8 cellular contexts compared by ENCODE assay signal in genomic region chr1:23743287-23744052, GRCh38.
DNase-seq lines count a peak whose midpoint lies in the region; ATAC-seq lines count a peak whose summit lies in the region.

A gene with protein sequence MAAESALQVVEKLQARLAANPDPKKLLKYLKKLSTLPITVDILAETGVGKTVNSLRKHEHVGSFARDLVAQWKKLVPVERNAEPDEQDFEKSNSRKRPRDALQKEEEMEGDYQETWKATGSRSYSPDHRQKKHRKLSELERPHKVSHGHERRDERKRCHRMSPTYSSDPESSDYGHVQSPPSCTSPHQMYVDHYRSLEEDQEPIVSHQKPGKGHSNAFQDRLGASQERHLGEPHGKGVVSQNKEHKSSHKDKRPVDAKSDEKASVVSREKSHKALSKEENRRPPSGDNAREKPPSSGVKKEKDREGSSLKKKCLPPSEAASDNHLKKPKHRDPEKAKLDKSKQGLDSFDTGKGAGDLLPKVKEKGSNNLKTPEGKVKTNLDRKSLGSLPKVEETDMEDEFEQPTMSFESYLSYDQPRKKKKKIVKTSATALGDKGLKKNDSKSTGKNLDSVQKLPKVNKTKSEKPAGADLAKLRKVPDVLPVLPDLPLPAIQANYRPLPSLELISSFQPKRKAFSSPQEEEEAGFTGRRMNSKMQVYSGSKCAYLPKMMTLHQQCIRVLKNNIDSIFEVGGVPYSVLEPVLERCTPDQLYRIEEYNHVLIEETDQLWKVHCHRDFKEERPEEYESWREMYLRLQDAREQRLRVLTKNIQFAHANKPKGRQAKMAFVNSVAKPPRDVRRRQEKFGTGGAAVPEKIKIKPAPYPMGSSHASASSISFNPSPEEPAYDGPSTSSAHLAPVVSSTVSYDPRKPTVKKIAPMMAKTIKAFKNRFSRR (plus strand): TSS chr1:23743471. CDS start chr1:23743504, 33 bp downstream.

- peak; percentile 87 for DNase-seq in AG08395 (ENCODE audit: low spot score)
- peak; percentile 20 for DNase-seq in NCI-H774 (lab: John Stamatoyannopoulos, UW)
- DNase-seq in activated CD8-positive, alpha-beta memory T cell treated with anti-CD3 and anti-CD28 coated beads for 1 hour (ENCODE audit: extremely low read depth in 1 of 2, low read depth in 1 of 2), result peak; percentile 40 to 70
- DNase-seq in effector CD8-positive, alpha-beta T cell (lab: John Stamatoyannopoulos, UW), result peak; percentile 56
- DNase-seq in medulla oblongata (ENCODE audit: extremely low spot score), result peak; percentile 72
- peak; percentile 60 for DNase-seq in stimulated activated CD8-positive, alpha-beta memory T cell treated with anti-CD3 and anti-CD28 coated beads, Interleukin-12 subunit alpha, Interleukin-12 subunit beta, amount 100 ng/mL, for 1 hour (ENCODE audit: low read depth)

- ATAC-seq in GM18858 (IDR thresholded peaks at IDR 0.05; ENCODE audit: unreplicated experiment) (peak; percentile 47), HG03103 (IDR thresholded peaks at IDR 0.05; ENCODE audit: low read depth, unreplicated experiment) (peak; percentile 64)

Comparison
In these comparisons a context has a peak if more than half of its experiments do, and no peak if none do; other contexts are left out.
1. Peak in every context shown above with its lines: DNase-seq and ATAC-seq.
2. DNase-seq: peak in every context shown above with its lines; median percentile 87 in AG08395; 72 in medulla oblongata; 60 in stimulated activated CD8-positive, alpha-beta memory T cell treated with anti-CD3 and anti-CD28 coated beads, Interleukin-12 subunit alpha, Interleukin-12 subunit beta, amount 100 ng/mL, for 1 hour; 56 in effector CD8-positive, alpha-beta T cell; 55 in activated CD8-positive, alpha-beta memory T cell treated with anti-CD3 and anti-CD28 coated beads for 1 hour; 20 in NCI-H774.